Comparison of ENCODE assay signal across 13 cellular contexts in genomic region chr3:13219077-13219901, GRCh38.
"Had no signal": no experiment of that assay in that cellular context is flagged by ENCODE, and none has a peak within 500 bp of the region (broad histone marks: within the 10 kb centered on the region; RNA-seq: fewer than 3 reads in every experiment).

No MANE protein-coding gene starts in this region.

- H3K4me3 ChIP-seq: cardiac muscle cell, lung, thoracic aorta had no signal

- DNase-seq: aorta; cortex of kidney; effector memory CD4-positive, alpha-beta T cell; natural killer cell; occipital lobe; stimulated activated CD4-positive, alpha-beta T cell treated with anti-CD3 and anti-CD28 coated beads, Interleukin-15, amount 100 ng/mL, for 24 hours; stimulated activated CD4-positive, alpha-beta T cell treated with anti-CD3 and anti-CD28 coated beads, Interleukin-4, amount 100 ng/mL, for 24 hours; stimulated activated naive CD8-positive, alpha-beta T cell treated with anti-CD3 and anti-CD28 coated beads, Interleukin-15, amount 100 ng/mL, for 72 hours; SW 1271 had no signal

- H3K27ac ChIP-seq: cardiac muscle cell, thoracic aorta had no signal

- ATAC-seq: activated CD4-positive, CD25-positive, alpha-beta regulatory T cell treated with anti-CD3 and anti-CD28 coated beads, Interleukin-2, amount 50 U/mL, for 24 hours; natural killer cell; stimulated activated naive CD8-positive, alpha-beta T cell treated with anti-CD3 and anti-CD28 coated beads, Interleukin-15, amount 100 ng/mL, for 72 hours had no signal

- H3K9me3 ChIP-seq: thoracic aorta had no signal

- H3K27me3 ChIP-seq: cardiac muscle cell had no signal

- H3K36me3 ChIP-seq: cardiac muscle cell, thoracic aorta had no signal
